In the genomic region with DNA sequence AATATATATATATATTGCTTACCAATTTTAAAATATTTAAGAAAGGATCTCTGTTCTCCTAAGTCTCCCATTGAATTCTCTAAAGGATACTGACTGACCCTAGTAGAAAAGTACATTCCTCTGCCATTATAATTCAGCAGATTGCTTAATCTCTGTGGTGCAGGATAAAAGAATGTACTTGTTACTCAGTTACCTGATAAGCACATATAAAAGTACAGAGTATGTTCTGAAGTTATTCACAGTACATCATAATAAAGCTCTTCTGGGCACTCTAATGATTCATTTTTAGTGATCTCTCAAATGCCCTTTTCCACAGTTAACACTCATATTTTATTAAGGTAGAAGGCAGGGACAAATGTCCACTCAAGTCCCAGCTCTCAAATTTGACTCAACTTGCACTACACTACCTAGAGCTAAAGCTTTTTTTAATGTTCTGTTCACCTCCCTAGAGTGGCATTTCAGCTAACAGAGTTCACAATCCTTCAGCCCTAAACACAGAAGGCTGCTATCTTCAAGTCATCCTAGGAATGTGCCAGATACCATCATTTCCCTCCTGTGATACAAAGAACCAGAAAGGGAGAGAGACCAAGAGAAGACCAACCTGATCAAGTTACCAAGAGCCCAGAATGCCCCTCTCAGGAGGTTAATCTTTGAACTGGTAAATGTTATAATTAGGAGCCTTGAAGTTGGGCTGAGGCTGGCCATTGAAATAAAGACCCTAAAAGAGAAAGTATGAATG, we compare ENCODE assay signal across 12 cellular contexts. TPM values are rescaled to one million over a fixed set of nuclear protein-coding genes. Genes with fewer than 3 reads are reported as not detected.
A peak's percentile ranks its signal among the peaks of the same experiment; 100 is the strongest.
DNase-seq lines count a peak whose midpoint lies in the region; ATAC-seq, FAIRE-seq and TF ChIP-seq lines count a peak whose summit lies in the region.
"Had no signal": no experiment of that assay in that cellular context is flagged by ENCODE, and none has a peak within 500 bp of the region (broad histone marks: within the 10 kb centered on the region; RNA-seq: fewer than 3 reads in every experiment).

No MANE protein-coding gene starts in this region.

- no peak overlapping the region for H2BK12ac ChIP-seq in H1 (ENCODE audit: low read depth, low read length)

- no peak overlapping the region for H3K9ac ChIP-seq in H1 (replicated peaks in 1 of 4; ENCODE audit: extremely low read depth in 1 of 4, low read depth in 3 of 4, low read length in 3 of 4)

- no peak overlapping the region for H3K23ac ChIP-seq in H1 (ENCODE audit: insufficient read length)

- ATAC-seq in Right ventricle myocardium superior (ENCODE audit: poor library complexity): peak; percentile 58
- peak; percentile 79 for ATAC-seq in left lung
- ATAC-seq in HG02798 (IDR thresholded peaks at IDR 0.05; ENCODE audit: poor library complexity, unreplicated experiment): no peak
- no peak for ATAC-seq in HG03521 (IDR thresholded peaks at IDR 0.05; ENCODE audit: unreplicated experiment)

- H3K4me1 ChIP-seq in right atrium auricular region (peaks cover 0 to 20% of the 10 kb centered on the region in 2 donors), H1 (replicated peaks in 1 of 4; ENCODE audit: control insufficient read depth in 3 of 4, insufficient read depth in 4 of 4, low read length in 3 of 4) (peaks cover 2 to 13% (median 5%) of the 10 kb centered on the region in 4 experiments; a peak in 6 of 7 replicates), left lung (peaks cover 0 to 4% of the 10 kb centered on the region in 2 donors)

- no peak overlapping the region for H2AK5ac ChIP-seq in H1 (ENCODE audit: low read depth, low read length)

- no peak for TF ChIP-seq RAD21 in H1 (IDR thresholded peaks at IDR 0.05 in 1 of 2, conservative IDR thresholded peaks at IDR 0.05 in 1 of 2; ENCODE audit: low read depth in 2 of 2, low read length in 2 of 2)

- H3K18ac ChIP-seq in H1 (ENCODE audit: extremely low read depth, low read length): no peak overlapping the region

- no peaks in the 10 kb centered on the region for H3K36me3 ChIP-seq in right atrium auricular region
- no peaks in the 10 kb centered on the region for H3K36me3 ChIP-seq in H1 (ENCODE audit: control insufficient read depth in 2 of 4, insufficient read depth in 4 of 4, low read length in 3 of 4)
- H3K36me3 ChIP-seq in left lung: no peaks in the 10 kb centered on the region

- intact Hi-C loops in Right ventricle myocardium superior (cut with DNase I): no loop called here
- intact Hi-C loops in left lung (cut with DNase I): no loop called here

- no peak overlapping the region for H2BK120ac ChIP-seq in H1 (replicated peaks; ENCODE audit: low read depth, low read length)

- H4K20me1 ChIP-seq in H1 (replicated peaks in 1 of 2; ENCODE audit: control insufficient read depth in 1 of 2, insufficient read depth in 2 of 2, low read length in 2 of 2): no peaks in the 10 kb centered on the region

- no peak overlapping the region for H4K5ac ChIP-seq in H1 (ENCODE audit: insufficient read length, low read depth, low read length)

- POLR2A ChIA-PET in H1 (lab: Charles Lee; ENCODE audit: partially characterized antibody): interaction anchor here (0.7 to 1.4 kb wide), 4 partner anchors 10 to 48 kb away, joined by 3 to 5 read pairs (median 4); no protein-coding TSS in a partner anchor

- TF ChIP-seq EP300 in H1 (IDR thresholded peaks at IDR 0.05; ENCODE audit: borderline replicate concordance in 1 of 2, low read depth in 2 of 2, low read length in 2 of 2): no peak

- no peaks in the 10 kb centered on the region for H3K9me3 ChIP-seq in right atrium auricular region
- no peaks in the 10 kb centered on the region for H3K9me3 ChIP-seq in H1 (ENCODE audit: insufficient read depth in 2 of 2, low read depth in 1 of 2, low read length in 1 of 2)
- no peaks in the 10 kb centered on the region for H3K9me3 ChIP-seq in left lung

- no peak overlapping the region for H3K4ac ChIP-seq in H1 (replicated peaks; ENCODE audit: insufficient read length, low read depth, low read length)

- peak overlapping the region in 1 of 2 experiments; percentile 10; a peak in 2 of 4 replicates for H3K4me2 ChIP-seq in H1 (ENCODE audit: insufficient read depth in 1 of 2, low read depth in 2 of 2, low read length in 2 of 2)

- H2BK20ac ChIP-seq in H1 (ENCODE audit: low read length): no peak overlapping the region

- H2BK5ac ChIP-seq in H1 (ENCODE audit: low read depth, low read length): no peak overlapping the region

- TF ChIP-seq CTCF in right atrium auricular region (IDR thresholded peaks at IDR 0.05) (no peak), H1 (IDR thresholded peaks at IDR 0.05; ENCODE audit: control extremely low read depth in 1 of 3, insufficient read depth in 1 of 3, low read depth in 1 of 3, low read length in 3 of 3) (no peak), left lung (IDR thresholded peaks at IDR 0.05) (no peak)

- H3K27me3 ChIP-seq in right atrium auricular region (no peaks in the 10 kb centered on the region), H1 (replicated peaks in 1 of 4; ENCODE audit: control insufficient read depth in 3 of 4, extremely low read depth in 1 of 4, insufficient read depth in 3 of 4, low read length in 3 of 4) (no peaks in the 10 kb centered on the region), left lung (no peaks in the 10 kb centered on the region)

- H2BK15ac ChIP-seq in H1 (ENCODE audit: low read length): no peak overlapping the region

- H3K23me2 ChIP-seq in H1 (ENCODE audit: low read depth, low read length): peaks cover 5% of the 10 kb centered on the region; the same call in 1 of the 2 replicates

- CTCF ChIA-PET in H1 (lab: Charles Lee; ENCODE audit: partially characterized antibody): interaction anchor here (0.7 to 2.4 kb wide), 3 partner anchors 10 to 11 kb away, joined by 3 to 4 read pairs (median 4); no protein-coding TSS in a partner anchor

- TF ChIP-seq POLR2A in H1 (IDR thresholded peaks at IDR 0.05; ENCODE audit: control extremely low read depth in 1 of 2, low read depth in 2 of 2, low read length in 2 of 2): no peak

- H3K56ac ChIP-seq in H1 (replicated peaks; ENCODE audit: insufficient read length, low read depth, low read length): no peak overlapping the region

- no peak overlapping the region for H3K4me3 ChIP-seq in right atrium auricular region
- H3K4me3 ChIP-seq in H1 (ENCODE audit: extremely low read depth in 1 of 4, insufficient read depth in 2 of 4, low read depth in 3 of 4, low read length in 4 of 4): no peak overlapping the region
- no peak overlapping the region for H3K4me3 ChIP-seq in left lung

- peak; percentile 89 for FAIRE-seq in H1 (lab: Jason Lieb, UNC)

- H3K14ac ChIP-seq in H1 (ENCODE audit: insufficient read length): no peak overlapping the region

- H3K79me2 ChIP-seq in H1 (ENCODE audit: control insufficient read depth in 1 of 2, insufficient read depth in 2 of 2, low read length in 2 of 2): no peaks in the 10 kb centered on the region

- H3K79me1 ChIP-seq in H1 (ENCODE audit: low read depth, low read length): no peaks in the 10 kb centered on the region

- H3K27ac ChIP-seq in right atrium auricular region (no peak overlapping the region), H1 (ENCODE audit: low read depth, low read length) (no peak overlapping the region), left lung (peak overlapping the region in 1 of 2 donors; percentile 44)

- H2AFZ ChIP-seq in H1 (ENCODE audit: low read length): no peak overlapping the region

- H4K91ac ChIP-seq in H1 (replicated peaks; ENCODE audit: insufficient read length, low read length): no peak overlapping the region

- no peak for DNase-seq in Right ventricle myocardium superior
- no peak for DNase-seq in right atrium auricular region (ENCODE audit: low spot score)
- DNase-seq in H1 (ENCODE audit: low read depth in 1 of 2, low spot score in 2 of 2): no peak
- no peak for DNase-seq in left lung
- no peak for DNase-seq in activated naive CD4-positive, alpha-beta T cell treated with Interleukin-2 at 50 U/mL for 16 hours
- no peak for DNase-seq in HuH-7.5 (ENCODE audit: low spot score)
- DNase-seq: cortex of kidney, GDM1, H9, NCI-H1105 had no signal

- H4K8ac ChIP-seq in H1 (ENCODE audit: extremely low read depth, insufficient read depth, low read length): no peak overlapping the region

TF ChIP-seq in H1, 55 proteins besides CTCF, POLR2A, EP300 and RAD21 (continues in another document):
- TF ChIP-seq TBP (IDR thresholded peaks at IDR 0.05; ENCODE audit: low read depth, low read length): no peak
- 0 out of 2 replicates have a peak, but pooled peaks have one; percentile 17 for TF ChIP-seq TCF12 (IDR thresholded peaks at IDR 0.05; ENCODE audit: low read depth, low read length)
- peak; percentile 58; the same call in 1 of the 2 replicates for TF ChIP-seq CEBPB (IDR thresholded peaks at IDR 0.05; ENCODE audit: low read depth, low read length)
- TF ChIP-seq PHF8 (conservative IDR thresholded peaks at IDR 0.05; ENCODE audit: low read depth, low read length): no peak
- TF ChIP-seq SP1 (IDR thresholded peaks at IDR 0.05; ENCODE audit: low read depth, low read length): 0 out of 2 replicates have a peak, but pooled peaks have one; percentile 33
- TF ChIP-seq POLR2AphosphoS5 (IDR thresholded peaks at IDR 0.05; ENCODE audit: low read depth, low read length): no peak
- TF ChIP-seq TEAD4 (IDR thresholded peaks at IDR 0.05; ENCODE audit: low read depth, low read length): peak; percentile 86
- no peak for TF ChIP-seq NRF1 (IDR thresholded peaks at IDR 0.05; ENCODE audit: low read depth, low read length)

RNA-seq across cellular contexts. Expression of gene MEIS2, which starts 53.3 kb away (rescaled TPM):
- total RNA-seq in Right ventricle myocardium superior (43.9 TPM), right atrium auricular region (10 to 100 TPM; 24.3 to 29.8 TPM), left lung (10 to 100 TPM; 14.1 to 18.7 TPM)
- 0.22 and 0.65 TPM in 2 replicates for total RNA-seq in H1 (2021; fragmentation: NEBNext Ultra II Directional; extraction: Animal tissue kit (Norgen Biotek cat#: 25700))
- 1.2 and 1.3 TPM in 2 replicates for polyA plus RNA-seq in H1 (2011; rRNA removed)
- 0.41 TPM for polyA plus RNA-seq in H1 (2011; cell fraction: cytosol; rRNA removed)
- 2.1 TPM for polyA plus RNA-seq in H1 (2011; cell fraction: nucleus; rRNA removed)
- 0.25 to 1.9 TPM (median 0.37 TPM) in 4 replicates for polyA plus RNA-seq in H1 (2012, experiment 1 of 2)
- 0.08 TPM for polyA plus RNA-seq in H1 (2012, experiment 2 of 2)
- polyA plus RNA-seq in H1 (2013, experiment 1 of 2): 0.16 TPM
- 0.24 TPM for polyA plus RNA-seq in H1 (2013, experiment 2 of 2)
- 0.88 and 2.0 TPM in 2 replicates for polyA minus RNA-seq in H1 (2011; rRNA and poly(A)+ RNA removed)
- not detected for polyA minus RNA-seq in H1 (2011; cell fraction: cytosol; rRNA and poly(A)+ RNA removed)
- 4.5 TPM for polyA minus RNA-seq in H1 (2011; cell fraction: nucleus; rRNA and poly(A)+ RNA removed)

Comparison
In these comparisons a context has a peak if more than half of its experiments do, and no peak if none do; other contexts are left out.
1. ATAC-seq: peak in Right ventricle myocardium superior (single experiment) and left lung (single experiment); none in HG02798 (single experiment) and HG03521 (single experiment).